Comparison of ENCODE assay signal across 13 cellular contexts in genomic region chr4:123421227-123421941, GRCh38. TPM values are rescaled to one million over a fixed set of nuclear protein-coding genes. Genes with fewer than 3 reads are reported as not detected.
A peak's percentile ranks its signal among the peaks of the same experiment; 100 is the strongest.
DNase-seq lines count a peak whose midpoint lies in the region; ATAC-seq and TF ChIP-seq lines count a peak whose summit lies in the region.
"Had no signal": no experiment of that assay in that cellular context is flagged by ENCODE, and none has a peak within 500 bp of the region (broad histone marks: within the 10 kb centered on the region; RNA-seq: fewer than 3 reads in every experiment).

No MANE protein-coding gene starts in this region.

- no peak for TF ChIP-seq POLR2A in thyroid gland (IDR thresholded peaks at IDR 0.05)
- TF ChIP-seq POLR2A in vagina (IDR thresholded peaks at IDR 0.05) = no peak

- H4K20me1 ChIP-seq in Loucy (ENCODE audit: insufficient read depth, low read length, poor library complexity, severe bottlenecking) = no peaks in the 10 kb centered on the region
- H4K20me1 ChIP-seq in GM23338 (replicated peaks; ENCODE audit: insufficient read depth) = no peaks in the 10 kb centered on the region

- peak overlapping the region; percentile 61 for H3K4me3 ChIP-seq in Loucy (ENCODE audit: low read length, poor library complexity, severe bottlenecking)
- no peak overlapping the region for H3K4me3 ChIP-seq in GM23338
- H3K4me3 ChIP-seq in thyroid gland (replicated peaks in 1 of 3) = no peak overlapping the region
- H3K4me3 ChIP-seq in vagina = no peak overlapping the region

- peaks cover 73% of the 10 kb centered on the region for H3K4me1 Mint-ChIP-seq in activated naive CD8-positive, alpha-beta T cell treated with anti-CD3 and anti-CD28 coated beads, Interleukin-2, amount 10 ng/mL, durations not matched to agents 7 days and 5 days
- peaks cover 17 to 31% of the 10 kb centered on the region in 2 donors for H3K4me1 Mint-ChIP-seq in natural killer cell treated with Interleukin-12 subunit alpha and Interleukin-12 subunit beta and Interleukin-15 and Interleukin-18, amount 100 ng/mL, for 72 hours (ENCODE audit: low read depth in 2 of 2)
- H3K4me1 Mint-ChIP-seq in GM23338 = peaks cover 26% of the 10 kb centered on the region

- H3K27ac ChIP-seq in GM23338 (ENCODE audit: low read depth) (no peak overlapping the region), thyroid gland (no peak overlapping the region), vagina (no peak overlapping the region)

- intact Hi-C loops in thyroid gland (cut with DNase I) = no loop called here
- intact Hi-C loops in vagina (cut with DNase I) = no loop called here

- ATAC-seq in activated naive CD8-positive, alpha-beta T cell treated with anti-CD3 and anti-CD28 coated beads, Interleukin-2, amount 10 ng/mL, durations not matched to agents 7 days and 5 days (ENCODE audit: low read depth) = peak; percentile 16
- ATAC-seq in natural killer cell treated with Interleukin-12 subunit alpha and Interleukin-12 subunit beta and Interleukin-15 and Interleukin-18, amount 100 ng/mL, for 72 hours = peak in 1 of 2 donors; percentile 49
- no peak for ATAC-seq in GM23338

- peak overlapping the region; percentile 63 for H3K9ac ChIP-seq in Loucy (ENCODE audit: low read depth, low read length, poor library complexity, severe bottlenecking)

- POLR2A ChIA-PET in activated naive CD8-positive, alpha-beta T cell treated with anti-CD3 and anti-CD28 coated beads, Interleukin-2, amount 10 ng/mL, durations not matched to agents 7 days and 5 days (lab: Charles Lee) = interaction anchor here (1.0 to 1.5 kb wide), 4 partner anchors 10 to 25 kb away, joined by 3 to 8 read pairs (median 5); partner anchors contain the start of gene SPRY1

- DNase-seq in ELR (ENCODE audit: low read depth) (peak; percentile 13), GM23338 (ENCODE audit: low spot score) (no peak), thyroid gland (no peak), vagina (ENCODE audit: extremely low spot score in 2 of 2) (no peak), cerebellar nuclear complex (lab: John Stamatoyannopoulos, UW) (no peak)
- no peak for DNase-seq in activated naive CD8-positive, alpha-beta T cell treated with anti-CD3 and anti-CD28 coated beads, Interleukin-2, amount 10 ng/mL, durations not matched to agents 7 days and 5 days
- DNase-seq in natural killer cell treated with Interleukin-12 subunit alpha and Interleukin-12 subunit beta and Interleukin-15 and Interleukin-18, amount 100 ng/mL, for 72 hours (ENCODE audit: low spot score) = no peak
- DNase-seq: activated effector memory CD4-positive, alpha-beta T cell treated with Interleukin-2 at 50 U/mL for 16 hours; naive B cell; NCI-H774; stomach had no signal

- WGBS in thyroid gland, 2 donors = 87 to 91% methylated on average over 6 of the region's 6 CpGs

- H3K79me2 ChIP-seq in Loucy (ENCODE audit: insufficient read depth, low read length) (no peaks in the 10 kb centered on the region), GM23338 (replicated peaks; ENCODE audit: insufficient read depth) (no peaks in the 10 kb centered on the region)

- H3K27me3 Mint-ChIP-seq in activated naive CD8-positive, alpha-beta T cell treated with anti-CD3 and anti-CD28 coated beads, Interleukin-2, amount 10 ng/mL, durations not matched to agents 7 days and 5 days = no peaks in the 10 kb centered on the region
- peaks cover 0 to 4% of the 10 kb centered on the region in 2 donors for H3K27me3 Mint-ChIP-seq in natural killer cell treated with Interleukin-12 subunit alpha and Interleukin-12 subunit beta and Interleukin-15 and Interleukin-18, amount 100 ng/mL, for 72 hours
- peaks cover 5% of the 10 kb centered on the region for H3K27me3 Mint-ChIP-seq in GM23338 (ENCODE audit: insufficient read depth, low read depth, poor library complexity)
- H3K27me3 Mint-ChIP-seq: dendritic cell treated with granulocyte-macrophage colony-stimulating factor and Interleukin-4, amounts not matched to agents 40 ng/mL and 50 ng/mL, for 4 days; naive B cell had no signal

- no peak for TF ChIP-seq CTCF in Loucy (conservative IDR thresholded peaks at IDR 0.05; ENCODE audit: low read length)
- TF ChIP-seq CTCF in GM23338 (conservative IDR thresholded peaks at IDR 0.05; ENCODE audit: low read depth in 2 of 2) = no peak
- no peak for TF ChIP-seq CTCF in thyroid gland (IDR thresholded peaks at IDR 0.05)
- TF ChIP-seq CTCF in vagina (IDR thresholded peaks at IDR 0.05) = no peak

- peak overlapping the region; percentile 95 for H3K27ac Mint-ChIP-seq in activated naive CD8-positive, alpha-beta T cell treated with anti-CD3 and anti-CD28 coated beads, Interleukin-2, amount 10 ng/mL, durations not matched to agents 7 days and 5 days
- H3K27ac Mint-ChIP-seq in natural killer cell treated with Interleukin-12 subunit alpha and Interleukin-12 subunit beta and Interleukin-15 and Interleukin-18, amount 100 ng/mL, for 72 hours = peak overlapping the region; percentile 73 to 75
- H3K27ac Mint-ChIP-seq in GM23338 = no peak overlapping the region
- H3K27ac Mint-ChIP-seq: dendritic cell treated with granulocyte-macrophage colony-stimulating factor and Interleukin-4, amounts not matched to agents 40 ng/mL and 50 ng/mL, for 4 days had no signal

- 0 out of 2 replicates have a peak overlapping the region, but pooled peaks have one; percentile 57 for H2AFZ ChIP-seq in Loucy (ENCODE audit: low read length)
- H2AFZ ChIP-seq in GM23338 = no peak overlapping the region

- H3K4me3 Mint-ChIP-seq in activated naive CD8-positive, alpha-beta T cell treated with anti-CD3 and anti-CD28 coated beads, Interleukin-2, amount 10 ng/mL, durations not matched to agents 7 days and 5 days = peak overlapping the region; percentile 81
- H3K4me3 Mint-ChIP-seq in natural killer cell treated with Interleukin-12 subunit alpha and Interleukin-12 subunit beta and Interleukin-15 and Interleukin-18, amount 100 ng/mL, for 72 hours = no peak overlapping the region
- no peak overlapping the region for H3K4me3 Mint-ChIP-seq in GM23338
- H3K4me3 Mint-ChIP-seq: dendritic cell treated with granulocyte-macrophage colony-stimulating factor and Interleukin-4, amounts not matched to agents 40 ng/mL and 50 ng/mL, for 4 days had no signal

- no peaks in the 10 kb centered on the region for H3K9me2 ChIP-seq in Loucy (replicated peaks; ENCODE audit: low read depth, low read length)
- H3K9me2 ChIP-seq in GM23338 (ENCODE audit: insufficient read depth) = no peaks in the 10 kb centered on the region

- H3K9me3 ChIP-seq in Loucy (ENCODE audit: insufficient read depth, low read depth, low read length) (no peaks in the 10 kb centered on the region), thyroid gland (no peaks in the 10 kb centered on the region), vagina (no peaks in the 10 kb centered on the region)
- H3K9me3 ChIP-seq: stomach had no signal

- H3K36me3 ChIP-seq in Loucy (ENCODE audit: insufficient read depth, low read length) (no peaks in the 10 kb centered on the region), GM23338 (ENCODE audit: insufficient read depth) (no peaks in the 10 kb centered on the region), thyroid gland (no peaks in the 10 kb centered on the region), vagina (no peaks in the 10 kb centered on the region)
- H3K36me3 ChIP-seq: stomach had no signal

- peaks cover 7% of the 10 kb centered on the region for H3K36me3 Mint-ChIP-seq in activated naive CD8-positive, alpha-beta T cell treated with anti-CD3 and anti-CD28 coated beads, Interleukin-2, amount 10 ng/mL, durations not matched to agents 7 days and 5 days
- H3K36me3 Mint-ChIP-seq in natural killer cell treated with Interleukin-12 subunit alpha and Interleukin-12 subunit beta and Interleukin-15 and Interleukin-18, amount 100 ng/mL, for 72 hours = no peaks in the 10 kb centered on the region
- H3K36me3 Mint-ChIP-seq in GM23338 (ENCODE audit: low read depth) = peaks cover 5% of the 10 kb centered on the region; the same call in 2 of the 3 replicates
- H3K36me3 Mint-ChIP-seq: naive B cell had no signal

- H3K4me2 ChIP-seq in Loucy (ENCODE audit: low read depth, low read length, poor library complexity, severe bottlenecking) = peak overlapping the region; percentile 72
- no peak overlapping the region for H3K4me2 ChIP-seq in GM23338

- H3K27me3 ChIP-seq in Loucy (ENCODE audit: insufficient read depth, low read length, poor library complexity, severe bottlenecking) (no peaks in the 10 kb centered on the region), GM23338 (ENCODE audit: insufficient read depth) (no peaks in the 10 kb centered on the region), thyroid gland (no peaks in the 10 kb centered on the region), vagina (no peaks in the 10 kb centered on the region)
- H3K27me3 ChIP-seq: stomach had no signal

- H3K9me3 Mint-ChIP-seq in activated naive CD8-positive, alpha-beta T cell treated with anti-CD3 and anti-CD28 coated beads, Interleukin-2, amount 10 ng/mL, durations not matched to agents 7 days and 5 days = peaks cover 8% of the 10 kb centered on the region
- H3K9me3 Mint-ChIP-seq in natural killer cell treated with Interleukin-12 subunit alpha and Interleukin-12 subunit beta and Interleukin-15 and Interleukin-18, amount 100 ng/mL, for 72 hours = no peaks in the 10 kb centered on the region
- H3K9me3 Mint-ChIP-seq in GM23338 = 0 out of 3 replicates have a peak, but pooled peaks cover 5% of the 10 kb centered on the region

- peaks cover 5% of the 10 kb centered on the region; the same call in 1 of the 2 replicates for H3F3A ChIP-seq in Loucy (ENCODE audit: low read depth)
- no peaks in the 10 kb centered on the region for H3F3A ChIP-seq in GM23338 (replicated peaks; ENCODE audit: low read depth)

- H3K4me1 ChIP-seq in Loucy (ENCODE audit: insufficient read depth, low read length, poor library complexity, severe bottlenecking) (peaks cover 66% of the 10 kb centered on the region), GM23338 (ENCODE audit: insufficient read depth) (peaks cover 19% of the 10 kb centered on the region), thyroid gland (peaks cover 10% of the 10 kb centered on the region in 2 donors), vagina (no peaks in the 10 kb centered on the region)

TF ChIP-seq in GM23338, 12 proteins besides CTCF, POLR2A, EP300 and RAD21 (continues in another document):
- TF ChIP-seq ZNF114 (CRISPR knock-in tag; IDR thresholded peaks at IDR 0.05) = no peak
- no peak for TF ChIP-seq STAT1 (IDR thresholded peaks at IDR 0.05; ENCODE audit: unreplicated experiment)
- TF ChIP-seq EZH2phosphoT487 (IDR thresholded peaks at IDR 0.05; ENCODE audit: unreplicated experiment) = no peak

RNA-seq across cellular contexts. Expression of gene SPRY1, which starts 24.8 kb away (rescaled TPM):
- total RNA-seq in activated naive CD8-positive, alpha-beta T cell treated with anti-CD3 and anti-CD28 coated beads, Interleukin-2, amount 10 ng/mL, durations not matched to agents 7 days and 5 days = 10 to 100 TPM; 46.3 to 51.3 TPM
- total RNA-seq in natural killer cell treated with Interleukin-12 subunit alpha and Interleukin-12 subunit beta and Interleukin-15 and Interleukin-18, amount 100 ng/mL, for 72 hours = 1 to 10 TPM; 1.7 to 4.2 TPM
- total RNA-seq in GM23338 (2014; rRNA removed; shearing (Covaris generic)) = 62.8 and 67.2 TPM in 2 replicates
- 103 and 110 TPM in 2 replicates for polyA plus RNA-seq in GM23338 (2016; fragmentation: Nextera tagmentation; extraction: Ambion mirVana)
- total RNA-seq in thyroid gland (100 to 1,000 TPM in 2 of 4 donors, 10 to 100 TPM in 2; 52.2 to 142 (median 100) TPM), vagina (185 TPM)

Comparison
In these comparisons a context has a peak if more than half of its experiments do, and no peak if none do; other contexts are left out.
1. RNA of gene SPRY1, which starts 24.8 kb away (total RNA-seq): 185 TPM in vagina (single experiment), 52.2 to 142 TPM in thyroid gland, 62.8 to 67.2 TPM in GM23338 and 46.3 to 51.3 TPM in activated naive CD8-positive, alpha-beta T cell treated with anti-CD3 and anti-CD28 coated beads, Interleukin-2, amount 10 ng/mL, durations not matched to agents 7 days and 5 days; 1.7 to 4.2 TPM in natural killer cell treated with Interleukin-12 subunit alpha and Interleukin-12 subunit beta and Interleukin-15 and Interleukin-18, amount 100 ng/mL, for 72 hours; every median in the first group is over 4 times any median in the second.